Comparison of ENCODE assay signal across 19 cellular contexts in genomic region chr17:47095268-47095667, GRCh38.
"Had no signal": no experiment of that assay in that cellular context is flagged by ENCODE, and none has a peak within 500 bp of the region (broad histone marks: within the 10 kb centered on the region; RNA-seq: fewer than 3 reads in every experiment).

No MANE protein-coding gene starts in this region.

- H3K27ac ChIP-seq: body of pancreas, gastroesophageal sphincter, left ventricle myocardium inferior, parathyroid adenoma, spleen, thoracic aorta, upper lobe of left lung had no signal

- H3K9me3 Mint-ChIP-seq: activated CD4-positive, alpha-beta memory T cell treated with anti-CD3 and anti-CD28 coated beads for 36 hours; immature natural killer cell; stimulated activated naive B cell treated with anti-CD40 and anti-IgM and Interleukin-4, amounts not matched to agents 10 μg/mL and 1 μg/mL and 100 μg/mL, for 72 hours; T-helper 1 cell treated with Interleukin-12 subunit alpha and Interleukin-12 subunit beta and Interleukin-4 antibody, amounts not matched to agents 30 μg/mL and 1 μg/mL, for 36 hours had no signal

- H3K27me3 ChIP-seq: body of pancreas, gastroesophageal sphincter, spleen, upper lobe of left lung had no signal

- H3K4me3 Mint-ChIP-seq: activated CD4-positive, alpha-beta memory T cell treated with anti-CD3 and anti-CD28 coated beads for 36 hours; activated CD4-positive, alpha-beta T cell treated with anti-CD3 and anti-CD28 coated beads for 36 hours; activated naive CD8-positive, alpha-beta T cell; immature natural killer cell; stimulated activated naive B cell treated with anti-CD40 and anti-IgM and Interleukin-4, amounts not matched to agents 10 μg/mL and 1 μg/mL and 100 μg/mL, for 72 hours; T-helper 1 cell treated with Interleukin-12 subunit alpha and Interleukin-12 subunit beta and Interleukin-4 antibody, amounts not matched to agents 30 μg/mL and 1 μg/mL, for 36 hours had no signal

- H3K9ac ChIP-seq: parathyroid adenoma had no signal

- H3K27me3 Mint-ChIP-seq: activated CD4-positive, alpha-beta memory T cell treated with anti-CD3 and anti-CD28 coated beads for 36 hours; activated CD4-positive, alpha-beta T cell treated with anti-CD3 and anti-CD28 coated beads for 36 hours; activated naive CD8-positive, alpha-beta T cell; naive thymus-derived CD4-positive, alpha-beta T cell; stimulated activated naive B cell treated with anti-CD40 and anti-IgM and Interleukin-4, amounts not matched to agents 10 μg/mL and 1 μg/mL and 100 μg/mL, for 72 hours had no signal

- FAIRE-seq: colon had no signal

- H3K36me3 ChIP-seq: spleen, thoracic aorta, upper lobe of left lung had no signal

- H2AFZ ChIP-seq: parathyroid adenoma had no signal

- ATAC-seq: activated CD4-positive, alpha-beta T cell treated with anti-CD3 and anti-CD28 coated beads for 36 hours; body of pancreas; gastroesophageal sphincter; naive thymus-derived CD4-positive, alpha-beta T cell; stimulated activated naive B cell treated with anti-CD40 and anti-IgM and Interleukin-4, amounts not matched to agents 10 μg/mL and 1 μg/mL and 100 μg/mL, for 72 hours had no signal

- H3K27ac Mint-ChIP-seq: activated CD4-positive, alpha-beta memory T cell treated with anti-CD3 and anti-CD28 coated beads for 36 hours; activated CD4-positive, alpha-beta T cell treated with anti-CD3 and anti-CD28 coated beads for 36 hours; activated naive CD8-positive, alpha-beta T cell; immature natural killer cell; naive thymus-derived CD4-positive, alpha-beta T cell; stimulated activated naive B cell treated with anti-CD40 and anti-IgM and Interleukin-4, amounts not matched to agents 10 μg/mL and 1 μg/mL and 100 μg/mL, for 72 hours; T-helper 1 cell treated with Interleukin-12 subunit alpha and Interleukin-12 subunit beta and Interleukin-4 antibody, amounts not matched to agents 30 μg/mL and 1 μg/mL, for 36 hours had no signal

- H3K9me3 ChIP-seq: body of pancreas, thoracic aorta, upper lobe of left lung had no signal

- DNase-seq: activated CD4-positive, alpha-beta memory T cell treated with anti-CD3 and anti-CD28 coated beads for 36 hours; activated CD4-positive, alpha-beta T cell treated with anti-CD3 and anti-CD28 coated beads for 36 hours; amygdala; body of pancreas; central memory CD4-positive, alpha-beta T cell; immature natural killer cell; kidney glomerular epithelial cell; left ventricle myocardium inferior; naive thymus-derived CD4-positive, alpha-beta T cell; spleen; stimulated activated CD4-positive, alpha-beta T cell treated with anti-CD3 and anti-CD28 coated beads, Interleukin-4, amount 100 ng/mL, for 4 hours; stimulated activated naive B cell treated with anti-CD40 and anti-IgM and Interleukin-4, amounts not matched to agents 10 μg/mL and 1 μg/mL and 100 μg/mL, for 72 hours; upper lobe of left lung had no signal

- H3K4me3 ChIP-seq: body of pancreas, gastroesophageal sphincter, left ventricle myocardium inferior, spleen, thoracic aorta, upper lobe of left lung had no signal
